ENCODE assay signal across 21 cellular contexts in genomic region chr7:42212541-42213090, GRCh38. TPM values are rescaled to one million over a fixed set of nuclear protein-coding genes. Genes with fewer than 3 reads are reported as not detected.
"Had no signal": no experiment of that assay in that cellular context is flagged by ENCODE, and none has a peak within 500 bp of the region (broad histone marks: within the 10 kb centered on the region; RNA-seq: fewer than 3 reads in every experiment).

No MANE protein-coding gene starts in this region.

- H3K4me1 Mint-ChIP-seq: activated naive CD8-positive, alpha-beta T cell treated with anti-CD3 and anti-CD28 coated beads for 36 hours; central memory CD8-positive, alpha-beta T cell; memory B cell had no signal

- H3K36me3 Mint-ChIP-seq: activated CD4-positive, alpha-beta memory T cell treated with anti-CD3 and anti-CD28 coated beads for 36 hours; activated naive CD8-positive, alpha-beta T cell treated with anti-CD3 and anti-CD28 coated beads for 36 hours; memory B cell had no signal

- H3K27ac Mint-ChIP-seq: activated CD4-positive, alpha-beta memory T cell treated with anti-CD3 and anti-CD28 coated beads for 36 hours; activated naive CD8-positive, alpha-beta T cell treated with anti-CD3 and anti-CD28 coated beads for 36 hours; effector memory CD8-positive, alpha-beta T cell; memory B cell; nephron; T-helper 1 cell treated with Interleukin-12 subunit alpha and Interleukin-12 subunit beta and Interleukin-4 antibody, amounts not matched to agents 30 μg/mL and 1 μg/mL, for 36 hours had no signal

- H3K4me1 ChIP-seq: spleen, upper lobe of right lung had no signal

- H3K4me3 Mint-ChIP-seq: activated CD4-positive, alpha-beta memory T cell treated with anti-CD3 and anti-CD28 coated beads for 36 hours; activated naive CD8-positive, alpha-beta T cell treated with anti-CD3 and anti-CD28 coated beads for 36 hours; central memory CD8-positive, alpha-beta T cell; effector memory CD8-positive, alpha-beta T cell; memory B cell; nephron; T-helper 1 cell treated with Interleukin-12 subunit alpha and Interleukin-12 subunit beta and Interleukin-4 antibody, amounts not matched to agents 30 μg/mL and 1 μg/mL, for 36 hours had no signal

- H3K27ac ChIP-seq: esophagus muscularis mucosa, spleen, upper lobe of right lung had no signal

- H3K9me3 ChIP-seq: breast epithelium, esophagus muscularis mucosa, sigmoid colon, spleen, upper lobe of right lung had no signal

- H3K36me3 ChIP-seq: breast epithelium, esophagus muscularis mucosa, sigmoid colon, spleen, upper lobe of right lung had no signal

- H3K27me3 ChIP-seq: breast epithelium, esophagus muscularis mucosa, sigmoid colon, spleen, upper lobe of right lung had no signal

- DNase-seq: activated CD4-positive, alpha-beta memory T cell treated with anti-CD3 and anti-CD28 coated beads for 36 hours; activated CD4-positive, alpha-beta T cell treated with anti-CD3 and anti-CD28 coated beads for 4 hours; activated CD4-positive, CD25-positive, alpha-beta regulatory T cell; activated naive CD4-positive, alpha-beta T cell treated with Interleukin-2 at 50 U/mL for 16 hours; activated naive CD8-positive, alpha-beta T cell treated with anti-CD3 and anti-CD28 coated beads for 36 hours; activated T-cell treated with anti-CD3 and anti-CD28 coated beads, Interleukin-2, amount 50 U/mL, for 48 hours; effector memory CD8-positive, alpha-beta T cell; hypothalamus; left ventricle myocardium superior; retina; sigmoid colon; spleen; stimulated activated CD4-positive, alpha-beta T cell treated with anti-CD3 and anti-CD28 coated beads, Interleukin-4, amount 100 ng/mL, for 1 hour; stimulated activated naive CD4-positive, alpha-beta T cell; upper lobe of right lung had no signal

- H3K4me3 ChIP-seq: breast epithelium, esophagus muscularis mucosa, sigmoid colon, spleen, upper lobe of right lung had no signal

- H3K27me3 Mint-ChIP-seq: central memory CD8-positive, alpha-beta T cell; effector memory CD8-positive, alpha-beta T cell had no signal

- ATAC-seq: effector memory CD8-positive, alpha-beta T cell; left ventricle myocardium superior; upper lobe of right lung had no signal

- H3K9me3 Mint-ChIP-seq: activated CD4-positive, alpha-beta memory T cell treated with anti-CD3 and anti-CD28 coated beads for 36 hours; activated naive CD8-positive, alpha-beta T cell treated with anti-CD3 and anti-CD28 coated beads for 36 hours; central memory CD8-positive, alpha-beta T cell; memory B cell; nephron; T-helper 1 cell treated with Interleukin-12 subunit alpha and Interleukin-12 subunit beta and Interleukin-4 antibody, amounts not matched to agents 30 μg/mL and 1 μg/mL, for 36 hours had no signal

RNA-seq across cellular contexts. Expression of gene GLI3, which starts 24.4 kb away (rescaled TPM):
- total RNA-seq: activated naive CD8-positive, alpha-beta T cell treated with anti-CD3 and anti-CD28 coated beads for 36 hours had no signal
